In the genomic region with DNA sequence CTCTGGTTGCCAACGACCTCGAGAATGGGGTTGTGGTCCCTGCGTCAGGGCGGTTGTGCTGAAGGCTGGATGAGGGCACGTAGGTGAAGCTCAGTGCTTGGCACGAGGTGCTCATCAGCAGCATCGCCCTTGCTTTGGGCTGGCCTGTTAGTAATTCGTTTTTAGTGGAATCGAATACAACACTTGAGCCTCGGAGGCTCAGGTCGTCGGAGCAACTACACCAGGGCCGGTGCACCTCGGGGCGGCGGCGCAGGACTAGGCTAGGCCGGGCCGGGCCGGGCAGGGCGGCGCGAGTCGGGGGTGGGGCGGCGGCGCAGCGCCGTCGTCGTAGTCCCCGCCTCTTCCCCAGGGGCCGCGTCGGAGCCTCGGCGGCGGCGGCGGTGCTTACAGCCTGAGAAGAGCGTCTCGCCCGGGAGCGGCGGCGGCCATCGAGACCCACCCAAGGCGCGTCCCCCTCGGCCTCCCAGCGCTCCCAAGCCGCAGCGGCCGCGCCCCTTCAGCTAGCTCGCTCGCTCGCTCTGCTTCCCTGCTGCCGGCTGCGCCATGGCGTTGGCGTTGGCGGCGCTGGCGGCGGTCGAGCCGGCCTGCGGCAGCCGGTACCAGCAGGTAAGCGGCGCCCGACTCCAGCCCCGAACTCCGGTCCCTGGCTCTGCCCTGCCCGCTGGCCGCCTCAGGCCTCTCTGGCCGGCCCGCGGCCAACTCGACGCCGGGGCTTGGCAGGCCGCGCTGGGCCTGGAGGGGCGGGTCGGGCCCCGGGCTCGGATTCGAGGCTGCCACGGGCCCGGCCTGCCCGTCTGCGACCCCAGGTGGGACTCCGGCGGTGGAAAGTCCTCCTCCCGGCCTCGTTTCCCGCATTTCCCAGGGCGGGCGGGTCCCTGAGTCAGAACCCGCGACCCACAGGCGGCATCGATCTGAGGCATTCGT, we compare ENCODE assay signal across 8 cellular contexts. TPM values are rescaled to one million over a fixed set of nuclear protein-coding genes. Genes with fewer than 3 reads are reported as not detected.
DNase-seq lines count a peak whose midpoint lies in the region; ATAC-seq and TF ChIP-seq lines count a peak whose summit lies in the region.

A gene with protein sequence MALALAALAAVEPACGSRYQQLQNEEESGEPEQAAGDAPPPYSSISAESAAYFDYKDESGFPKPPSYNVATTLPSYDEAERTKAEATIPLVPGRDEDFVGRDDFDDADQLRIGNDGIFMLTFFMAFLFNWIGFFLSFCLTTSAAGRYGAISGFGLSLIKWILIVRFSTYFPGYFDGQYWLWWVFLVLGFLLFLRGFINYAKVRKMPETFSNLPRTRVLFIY (plus strand): TSS at position 348 of the 924 bp plus-strand sequence. CDS start 196 bp downstream, at position 544.

- H3K9me3 ChIP-seq in DOHH2 (ENCODE audit: control insufficient read depth, insufficient read depth, low read length) (no peaks in the 10 kb centered on the region), neural progenitor cell (ENCODE audit: low read depth) (no peaks in the 10 kb centered on the region), stomach smooth muscle (ENCODE audit: control insufficient read depth in 2 of 2, low read length in 2 of 2) (no peaks in the 10 kb centered on the region)

- H4K20me1 ChIP-seq in DOHH2 (ENCODE audit: control insufficient read depth, insufficient read depth, low read depth, low read length) (no peaks in the 10 kb centered on the region; the same call in 1 of the 2 replicates), neural progenitor cell (ENCODE audit: low read depth) (peaks cover 14% of the 10 kb centered on the region)

- H3K27me3 Mint-ChIP-seq in neural progenitor cell (ENCODE audit: insufficient read depth, low read depth), result peaks cover 7% of the 10 kb centered on the region

- H3K9ac ChIP-seq in neural progenitor cell (peak within 1 kb of the TSS; percentile 94), stomach smooth muscle (ENCODE audit: low read length in 2 of 2) (peak within 1 kb of the TSS; percentile 93 to 94)

- H3K4me2 ChIP-seq in DOHH2 (ENCODE audit: low read length) (peak within 1 kb of the TSS; percentile 67), neural progenitor cell (peak within 1 kb of the TSS; percentile 85)

- peak; percentile 45 for DNase-seq in Jurkat, Clone E6-1 (ENCODE audit: low read depth, low spot score)
- DNase-seq in SHP77 treated with DMSO at 0.1 percent for 48 hours (lab: John Stamatoyannopoulos, UW), result peak; percentile 35
- peak; percentile 74 for DNase-seq in activated gamma-delta T cell (lab: John Stamatoyannopoulos, UW)
- peak; percentile 78 to 94 for DNase-seq in foreskin fibroblast
- DNase-seq in neural progenitor cell (ENCODE audit: low spot score), result peak; percentile 93

- peak within 1 kb of the TSS; percentile 88 for H3K27ac Mint-ChIP-seq in neural progenitor cell

- H3K79me2 ChIP-seq in DOHH2 (ENCODE audit: control insufficient read depth, low read length) (peaks cover 30% of the 10 kb centered on the region), neural progenitor cell (ENCODE audit: low read depth) (peaks cover 46% of the 10 kb centered on the region)

- H3K27ac ChIP-seq in DOHH2 (ENCODE audit: low read depth, low read length) (no peak within 1 kb of the TSS), neural progenitor cell (peak within 1 kb of the TSS; percentile 90), stomach smooth muscle (ENCODE audit: low read length) (peak within 1 kb of the TSS; percentile 96)

- peaks cover 13% of the 10 kb centered on the region for H3K36me3 Mint-ChIP-seq in neural progenitor cell

- H3K4me1 Mint-ChIP-seq in neural progenitor cell, result peaks cover 26% of the 10 kb centered on the region

- H3K9me3 Mint-ChIP-seq in neural progenitor cell, result peaks cover 7% of the 10 kb centered on the region

- H3K9me2 ChIP-seq in DOHH2 (replicated peaks; ENCODE audit: control insufficient read depth, low read length), result no peaks in the 10 kb centered on the region

- H3K36me3 ChIP-seq in DOHH2 (ENCODE audit: control insufficient read depth, low read length) (no peaks in the 10 kb centered on the region), neural progenitor cell (no peaks in the 10 kb centered on the region), stomach smooth muscle (ENCODE audit: control insufficient read depth in 2 of 2, insufficient read depth in 2 of 2, low read length in 2 of 2) (no peaks in the 10 kb centered on the region)

- TF ChIP-seq CTCF in DOHH2 (IDR thresholded peaks at IDR 0.05; ENCODE audit: low read depth, low read length, poor library complexity, severe bottlenecking), result no peak
- no peak for TF ChIP-seq CTCF in foreskin fibroblast (IDR thresholded peaks at IDR 0.05; ENCODE audit: low read depth, low read length)
- TF ChIP-seq CTCF in neural progenitor cell (IDR thresholded peaks at IDR 0.05), result no peak

- peak within 1 kb of the TSS; percentile 92 for H2AFZ ChIP-seq in neural progenitor cell (replicated peaks)

- H3K4me1 ChIP-seq in DOHH2 (ENCODE audit: control insufficient read depth, low read length) (peaks cover 23% of the 10 kb centered on the region), neural progenitor cell (peaks cover 4% of the 10 kb centered on the region), stomach smooth muscle (ENCODE audit: control insufficient read depth, insufficient read depth, low read length) (peaks cover 5% of the 10 kb centered on the region)

- H3F3A ChIP-seq in DOHH2 (ENCODE audit: control insufficient read depth, insufficient read depth), result peaks cover 7% of the 10 kb centered on the region
- H3F3A ChIP-seq in neural progenitor cell (ENCODE audit: low read depth), result peaks cover 21% of the 10 kb centered on the region

- H3K4me3 ChIP-seq in DOHH2 (ENCODE audit: low read length) (peak within 1 kb of the TSS; percentile 75), foreskin fibroblast (ENCODE audit: low read depth in 1 of 2, low read length in 2 of 2) (peak within 1 kb of the TSS; percentile 92 to 93), neural progenitor cell (peak within 1 kb of the TSS; percentile 86), stomach smooth muscle (ENCODE audit: low read length in 2 of 2) (peak within 1 kb of the TSS; percentile 64 to 86)
- H3K4me3 ChIP-seq in Jurkat, Clone E6-1 (ENCODE audit: low read length), result peak within 1 kb of the TSS; percentile 82

- peak; percentile 95 for ATAC-seq in GM21619 (IDR thresholded peaks at IDR 0.05; ENCODE audit: unreplicated experiment)

- H3K4me3 Mint-ChIP-seq in neural progenitor cell, result peak within 1 kb of the TSS; percentile 95

- peaks cover 11% of the 10 kb centered on the region; the same call in 1 of the 2 replicates for H3K27me3 ChIP-seq in DOHH2 (ENCODE audit: control insufficient read depth, low read length)
- peaks cover 21% of the 10 kb centered on the region for H3K27me3 ChIP-seq in neural progenitor cell
- H3K27me3 ChIP-seq in stomach smooth muscle (ENCODE audit: control insufficient read depth in 1 of 2, insufficient read depth in 2 of 2, low read length in 2 of 2), result no peaks in the 10 kb centered on the region

RNA-seq across cellular contexts. Expression of the gene that starts here (rescaled TPM):
- 52.2 TPM for polyA plus RNA-seq in Jurkat, Clone E6-1 (2012; ENCODE audit: insufficient read depth, insufficient read length)
- 32.5 and 39.4 TPM in 2 replicates for total RNA-seq in neural progenitor cell (ENCODE audit: low replicate concordance)

Comparison
In these comparisons a context has a peak if more than half of its experiments do, and no peak if none do; other contexts are left out.
1. DNase-seq: peak in every context shown above with its lines; median percentile 93 in neural progenitor cell; 86 in foreskin fibroblast; 74 in activated gamma-delta T cell; 45 in Jurkat, Clone E6-1; 35 in SHP77 treated with DMSO at 0.1 percent for 48 hours.